ENCODE assay signal across 10 cellular contexts in genomic region chr2:178114462-178114861, GRCh38. TPM values are rescaled to one million over a fixed set of nuclear protein-coding genes. Genes with fewer than 3 reads are reported as not detected.
DNase-seq lines count a peak whose midpoint lies in the region; ATAC-seq and TF ChIP-seq lines count a peak whose summit lies in the region.
"Had no signal": no experiment of that assay in that cellular context is flagged by ENCODE, and none has a peak within 500 bp of the region (broad histone marks: within the 10 kb centered on the region; RNA-seq: fewer than 3 reads in every experiment).

No MANE protein-coding gene starts in this region.

- no peak overlapping the region for H2BK5ac ChIP-seq in mesendoderm (ENCODE audit: low read length)

- peaks cover 2% of the 10 kb centered on the region for H3K79me1 ChIP-seq in mesendoderm (ENCODE audit: low read length)

- H3K79me2 ChIP-seq in OCI-LY7 (ENCODE audit: insufficient read depth, low read depth, low read length) (peaks cover 5% of the 10 kb centered on the region; the same call in 1 of the 2 replicates), mesendoderm (ENCODE audit: control insufficient read depth, insufficient read depth, low read length) (no peaks in the 10 kb centered on the region)

- peak overlapping the region; percentile 55 for H3K27ac Mint-ChIP-seq in CD4-positive, alpha-beta T cell

- CTCF ChIA-PET in CD4-positive, alpha-beta T cell (lab: Charles Lee): no interaction called here
- CTCF ChIA-PET in OCI-LY7 (lab: Charles Lee; ENCODE audit: unreplicated experiment): interaction anchor here (1.2 kb wide), 1 partner anchor 14 kb away, joined by 4 read pairs; no protein-coding TSS in a partner anchor

- in situ Hi-C loops in GM13976 (cut with MboI; ENCODE audit: low sequenced_read_pairs, unreplicated experiment): loop anchor here (10.0 to 25.0 kb wide), 2 partner anchors 160 to 298 kb away; no protein-coding TSS in a partner anchor

- TF ChIP-seq CTCF in CD4-positive, alpha-beta T cell (IDR thresholded peaks at IDR 0.05): no peak
- TF ChIP-seq CTCF in OCI-LY7 (conservative IDR thresholded peaks at IDR 0.05; ENCODE audit: low read length): no peak
- TF ChIP-seq CTCF in GM13976 (IDR thresholded peaks at IDR 0.05; ENCODE audit: borderline replicate concordance, control extremely low read depth, extremely low read depth, insufficient read depth, missing control alignments): no peak

- no peaks in the 10 kb centered on the region for H3K27me3 ChIP-seq in CD4-positive, alpha-beta T cell (ENCODE audit: control insufficient read depth, insufficient read depth, low read length)
- H3K27me3 ChIP-seq in mesendoderm (ENCODE audit: insufficient read depth, low read length, poor library complexity): no peaks in the 10 kb centered on the region

- H2AFZ ChIP-seq in OCI-LY7 (ENCODE audit: low read length): no peak overlapping the region

- BruUV-seq in OCI-LY7 (replicated peaks; lab: Mats Ljungman, UMichigan): no TSS peak

- POLR2A ChIA-PET in CD4-positive, alpha-beta T cell (lab: Charles Lee): no interaction called here
- POLR2A ChIA-PET in OCI-LY7 (lab: Charles Lee): interaction anchor here (0.6 to 1.1 kb wide), 2 partner anchors 9 to 11 kb away, joined by 3 to 4 read pairs; no protein-coding TSS in a partner anchor

- no CpG with 5 or more reads among the region's 2 CpGs for WGBS in mesendoderm (ENCODE audit: extremely low coverage, insufficient coverage, low lambda C conversion rate)

- no peaks in the 10 kb centered on the region for H3K9me3 Mint-ChIP-seq in CD4-positive, alpha-beta T cell

- no peak overlapping the region for H3K56ac ChIP-seq in mesendoderm (ENCODE audit: low read length)

- intact Hi-C loops in CD4-positive, alpha-beta T cell (cut with DNase I, micrococcal nuclease): loop anchor here (2.0 to 5.0 kb wide), 5 partner anchors 163 to 1890 kb away; a partner anchor contains a TSS
- intact Hi-C loops in OCI-LY7 (cut with micrococcal nuclease; ENCODE audit: unreplicated experiment): loop anchor here (5.0 kb wide), 1 partner anchor 298 kb away; no protein-coding TSS in a partner anchor

- H3K4me3 ChIP-seq in OCI-LY7 (ENCODE audit: low read depth, low read length, poor library complexity, severe bottlenecking): no peak overlapping the region
- H3K4me3 ChIP-seq in mesendoderm (ENCODE audit: low read length): no peak overlapping the region

- H3K36me3 Mint-ChIP-seq in CD4-positive, alpha-beta T cell (ENCODE audit: low read depth): peaks cover 27% of the 10 kb centered on the region

- no peak overlapping the region for H2BK15ac ChIP-seq in mesendoderm (replicated peaks; ENCODE audit: low read depth)

- H3K27ac ChIP-seq in CD4-positive, alpha-beta T cell (ENCODE audit: low read depth, low read length): no peak overlapping the region
- no peak overlapping the region for H3K27ac ChIP-seq in OCI-LY7 (ENCODE audit: low read depth, low read length, poor library complexity, severe bottlenecking)
- H3K27ac ChIP-seq in mesendoderm (ENCODE audit: low read depth, low read length): no peak overlapping the region

- H4K5ac ChIP-seq in mesendoderm (ENCODE audit: low read length): no peak overlapping the region

- H3K23ac ChIP-seq in mesendoderm (ENCODE audit: low read length): no peak overlapping the region

- H3K4me3 Mint-ChIP-seq in CD4-positive, alpha-beta T cell: peak overlapping the region; percentile 87

- H3K4me1 ChIP-seq in OCI-LY7 (ENCODE audit: insufficient read depth, low read length, poor library complexity, severe bottlenecking) (peaks cover 11% of the 10 kb centered on the region), mesendoderm (ENCODE audit: control insufficient read depth, low read depth, low read length) (no peaks in the 10 kb centered on the region)

- no peak overlapping the region for H3K9ac ChIP-seq in mesendoderm (ENCODE audit: low read length)

- H3K4me2 ChIP-seq in OCI-LY7 (ENCODE audit: low read length): peak overlapping the region; percentile 80
- no peak overlapping the region for H3K4me2 ChIP-seq in mesendoderm (ENCODE audit: low read length)

- no peak overlapping the region for H3K18ac ChIP-seq in mesendoderm (ENCODE audit: low read length)

- H4K20me1 ChIP-seq in OCI-LY7 (ENCODE audit: insufficient read depth, low read length): no peaks in the 10 kb centered on the region

- no peak overlapping the region for H2BK120ac ChIP-seq in mesendoderm (ENCODE audit: low read depth, low read length)

- no peak overlapping the region for H4K8ac ChIP-seq in mesendoderm (ENCODE audit: low read depth, low read length)

- no peak for ATAC-seq in CD4-positive, alpha-beta T cell (ENCODE audit: poor library complexity)
- ATAC-seq in GM19035 (IDR thresholded peaks at IDR 0.05; ENCODE audit: unreplicated experiment) (peak; percentile 46), HG02852 (IDR thresholded peaks at IDR 0.05; ENCODE audit: unreplicated experiment) (peak; percentile 49)

- H3K9me2 ChIP-seq in OCI-LY7 (ENCODE audit: insufficient read depth, low read length): no peaks in the 10 kb centered on the region

- DNase-seq in CD4-positive, alpha-beta T cell: no peak
- DNase-seq in OCI-LY7 (ENCODE audit: low spot score): no peak
- no peak for DNase-seq in mesendoderm
- DNase-seq in NCI-H2196 (lab: John Stamatoyannopoulos, UW; ENCODE audit: unreplicated experiment): no peak
- no peak for DNase-seq in GM13976 (ENCODE audit: low spot score)
- no peak for DNase-seq in NCI-H748 treated with DMSO at 0.1 percent for 48 hours (lab: John Stamatoyannopoulos, UW)
- DNase-seq: activated CD8-positive, alpha-beta memory T cell treated with anti-CD3 and anti-CD28 coated beads, Interleukin-2, amount 50 U/mL, for 48 hours; stimulated activated CD8-positive, alpha-beta memory T cell treated with anti-CD3 and anti-CD28 coated beads, Interleukin-4, amount 100 ng/mL, for 48 hours had no signal

- H3K27me3 Mint-ChIP-seq in CD4-positive, alpha-beta T cell: no peaks in the 10 kb centered on the region

- H3K9me3 ChIP-seq in CD4-positive, alpha-beta T cell (ENCODE audit: control insufficient read depth, low read length): no peaks in the 10 kb centered on the region
- H3K9me3 ChIP-seq in OCI-LY7 (ENCODE audit: low read length): no peaks in the 10 kb centered on the region

- no peak overlapping the region for H3K4ac ChIP-seq in mesendoderm (ENCODE audit: low read depth, low read length)

- no peak overlapping the region for H2AK5ac ChIP-seq in mesendoderm (ENCODE audit: low read length)

- peaks cover 18% of the 10 kb centered on the region for H3K36me3 ChIP-seq in OCI-LY7 (ENCODE audit: insufficient read depth, low read length)
- no peaks in the 10 kb centered on the region for H3K36me3 ChIP-seq in mesendoderm (ENCODE audit: control insufficient read depth, insufficient read depth, low read length)

- H3K4me1 Mint-ChIP-seq in CD4-positive, alpha-beta T cell (ENCODE audit: low read depth): peaks cover 52% of the 10 kb centered on the region

RNA-seq across cellular contexts. Expression of gene RBM45, which starts 2.2 kb away (rescaled TPM):
- 1 to 10 TPM; 6.9 to 9.5 TPM for total RNA-seq in CD4-positive, alpha-beta T cell
- total RNA-seq in OCI-LY7 (2014; rRNA removed; shearing (Covaris generic)): 13.2 and 13.9 TPM in 2 replicates
- total RNA-seq in OCI-LY7 (2022): 18.1 and 22.5 TPM in 2 replicates
- polyA plus RNA-seq in mesendoderm (2013, experiment 1 of 2): 20.2 TPM
- polyA plus RNA-seq in mesendoderm (2013, experiment 2 of 2): 20.1 TPM

RNA-seq across cellular contexts. Expression of gene PDE11A, which starts 41.9 kb away (rescaled TPM):
- total RNA-seq in CD4-positive, alpha-beta T cell: not detected
- total RNA-seq in OCI-LY7 (2014; rRNA removed; shearing (Covaris generic)): 0.03 and 0.10 TPM in 2 replicates
- total RNA-seq in OCI-LY7 (2022): not detected in 2 replicates
- 0.03 TPM for polyA plus RNA-seq in mesendoderm (2013, experiment 1 of 2)
- polyA plus RNA-seq in mesendoderm (2013, experiment 2 of 2): 0.01 TPM
